ENCODE assay signal across 1 cellular context in genomic region chr1:94539496-94539895, GRCh38.
TF ChIP-seq lines count a peak whose summit lies in the region.

No MANE protein-coding gene starts in this region.

TF ChIP-seq in SK-N-SH, 30 proteins besides CTCF, POLR2A, EP300 and RAD21 (continued from another document):
- TF ChIP-seq FOSL2 (IDR thresholded peaks at IDR 0.05; ENCODE audit: borderline replicate concordance, low read depth) (peak; percentile 29; the same call in 1 of the 2 replicates), EZH2phosphoT487 (IDR thresholded peaks at IDR 0.05; ENCODE audit: borderline replicate concordance, low read depth) (no peak), FOXM1 (IDR thresholded peaks at IDR 0.05; ENCODE audit: low read depth) (no peak), TEAD4 (IDR thresholded peaks at IDR 0.05; ENCODE audit: borderline replicate concordance, insufficient read depth) (no peak), FOXJ3 (CRISPR knock-in tag; IDR thresholded peaks at IDR 0.05) (no peak), JUND (IDR thresholded peaks at IDR 0.05) (no peak), CHD2 (IDR thresholded peaks at IDR 0.05; ENCODE audit: low read length, partially characterized antibody) (no peak), SIN3A (IDR thresholded peaks at IDR 0.05; ENCODE audit: borderline replicate concordance, low read depth, low read length) (no peak), RCOR1 (IDR thresholded peaks at IDR 0.05; ENCODE audit: low read length) (no peak)
